In the genomic region with DNA sequence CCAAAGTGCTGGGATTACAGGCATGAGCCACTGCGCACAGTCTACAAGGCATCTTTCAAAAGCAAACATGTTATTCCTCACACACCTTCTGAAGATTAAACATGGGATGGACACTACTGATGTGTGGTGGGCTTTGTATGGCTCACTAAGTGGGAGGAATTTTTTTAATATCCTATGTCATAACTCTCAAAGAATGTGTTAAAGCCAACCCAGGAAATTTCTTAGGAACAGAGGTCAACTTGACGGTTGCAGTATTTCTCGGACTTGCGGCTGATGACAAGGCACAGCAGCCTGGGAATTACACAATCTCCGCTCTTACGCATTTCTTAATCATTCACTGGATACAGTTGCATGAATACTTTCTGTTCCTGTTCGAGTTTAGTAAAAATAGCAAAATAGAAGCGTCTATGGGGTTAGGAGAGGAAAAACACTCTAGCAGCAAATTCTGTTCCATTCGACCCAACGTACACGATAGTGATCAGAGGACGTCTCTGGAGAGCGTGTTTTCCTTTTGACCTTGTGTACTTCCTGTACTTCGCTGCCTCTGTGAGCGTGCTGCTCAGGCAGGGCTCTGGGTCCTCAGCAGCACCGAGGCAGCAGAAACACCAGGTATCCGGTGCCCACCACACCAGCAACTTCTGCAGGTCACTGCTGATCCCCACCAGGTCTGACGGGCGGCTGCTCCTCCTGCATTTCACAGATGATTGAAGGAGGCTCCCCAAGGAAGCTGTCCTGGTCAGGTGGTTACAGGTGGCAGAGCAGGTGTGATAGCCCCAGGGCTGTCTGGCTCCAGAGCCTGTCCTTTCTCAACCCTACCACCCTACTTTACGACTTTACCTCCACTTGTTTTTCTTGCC, we compare ENCODE assay signal across 8 cellular contexts. TPM values are rescaled to one million over a fixed set of nuclear protein-coding genes. Genes with fewer than 3 reads are reported as not detected.
DNase-seq lines count a peak whose midpoint lies in the region; ATAC-seq and TF ChIP-seq lines count a peak whose summit lies in the region.

No MANE protein-coding gene starts in this region.

- peaks cover 5% of the 10 kb centered on the region for H3K36me3 Mint-ChIP-seq in activated naive CD8-positive, alpha-beta T cell treated with anti-CD3 and anti-CD28 coated beads for 36 hours

- intact Hi-C loops in cardiac septum (cut with DNase I), result loop anchor here (2.0 kb wide), 1 partner anchor 25 kb away; no protein-coding TSS in a partner anchor

- peaks cover 3% of the 10 kb centered on the region for H3K9me3 Mint-ChIP-seq in activated naive CD8-positive, alpha-beta T cell treated with anti-CD3 and anti-CD28 coated beads for 36 hours

- peak overlapping the region; percentile 75 for H3K4me3 Mint-ChIP-seq in activated naive CD8-positive, alpha-beta T cell treated with anti-CD3 and anti-CD28 coated beads for 36 hours

- peaks cover 62% of the 10 kb centered on the region for H3K4me1 Mint-ChIP-seq in activated naive CD8-positive, alpha-beta T cell treated with anti-CD3 and anti-CD28 coated beads for 36 hours

- DNase-seq in ELR (ENCODE audit: low read depth) (peak; percentile 100), NCI-H460 (ENCODE audit: extremely low read depth, low read depth) (peak; percentile 97), cardiac septum (ENCODE audit: low spot score) (peak; percentile 84), retinal pigment epithelial cell (ENCODE audit: low read depth) (peak; percentile 98), occipital lobe (lab: John Stamatoyannopoulos, UW) (no peak)
- DNase-seq in activated naive CD8-positive, alpha-beta T cell treated with anti-CD3 and anti-CD28 coated beads for 36 hours, result no peak

- no peaks in the 10 kb centered on the region for H3K27me3 Mint-ChIP-seq in activated naive CD8-positive, alpha-beta T cell treated with anti-CD3 and anti-CD28 coated beads for 36 hours

- TF ChIP-seq CTCF in retinal pigment epithelial cell (conservative IDR thresholded peaks at IDR 0.05; ENCODE audit: low read depth, low read length), result no peak

- H3K27ac Mint-ChIP-seq in activated naive CD8-positive, alpha-beta T cell treated with anti-CD3 and anti-CD28 coated beads for 36 hours, result peak overlapping the region; percentile 82

- ATAC-seq in GM21825 (IDR thresholded peaks at IDR 0.05; ENCODE audit: unreplicated experiment), result peak; percentile 52
- no peak for ATAC-seq in HG03025 (IDR thresholded peaks at IDR 0.05; ENCODE audit: low FRiP score, unreplicated experiment)

- H3K4me3 ChIP-seq in retinal pigment epithelial cell (ENCODE audit: low read length), result peak overlapping the region; percentile 27

RNA-seq across cellular contexts. Expression of a gene that starts 26.4 kb away (rescaled TPM):
- total RNA-seq in NCI-H460 (2014; rRNA removed; shearing (Covaris generic)), result 2,302 and 2,452 TPM in 2 replicates
- 977 and 1,067 TPM in 2 replicates for polyA plus RNA-seq in NCI-H460 (2014; cell fraction: nucleus; rRNA removed)
- total RNA-seq in activated naive CD8-positive, alpha-beta T cell treated with anti-CD3 and anti-CD28 coated beads for 36 hours, result 100 to 1,000 TPM; 264 to 278 TPM
- 52.1 TPM for total RNA-seq in cardiac septum
- total RNA-seq in occipital lobe, result 24.8 TPM

Comparison
In these comparisons a context has a peak if more than half of its experiments do, and no peak if none do; other contexts are left out.
1. DNase-seq: peak in ELR (single experiment), NCI-H460 (single experiment), cardiac septum (single experiment) and retinal pigment epithelial cell (single experiment); none in activated naive CD8-positive, alpha-beta T cell treated with anti-CD3 and anti-CD28 coated beads for 36 hours (single experiment) and occipital lobe (single experiment).